Comparison of ENCODE assay signal across 28 cellular contexts in the genomic region with DNA sequence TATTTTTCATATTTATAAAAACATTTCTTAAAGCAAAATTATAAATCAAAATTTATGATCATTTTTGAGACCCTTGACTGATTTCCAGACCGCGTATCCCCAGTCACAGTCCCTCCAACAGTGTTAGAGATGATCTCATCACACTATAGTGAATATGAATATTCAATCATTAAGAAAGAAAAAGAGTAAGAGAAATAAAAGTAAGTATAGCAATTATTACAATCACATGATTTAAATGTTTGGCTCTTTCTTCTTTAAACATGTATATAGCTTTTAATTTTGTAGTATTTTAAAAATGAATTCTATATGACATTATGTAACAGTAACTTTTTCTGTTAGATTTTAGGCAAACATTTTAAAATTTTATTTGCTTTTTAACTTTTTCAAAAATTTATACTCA.
"Had no signal": no experiment of that assay in that cellular context is flagged by ENCODE, and none has a peak within 500 bp of the region (broad histone marks: within the 10 kb centered on the region; RNA-seq: fewer than 3 reads in every experiment).

No MANE protein-coding gene starts in this region.

- H3K4me1 ChIP-seq: esophagus squamous epithelium had no signal

- ATAC-seq: activated CD4-positive, CD25-positive, alpha-beta regulatory T cell treated with anti-CD3 and anti-CD28 coated beads, Interleukin-2, amount 50 U/mL, for 24 hours; activated CD8-positive, alpha-beta T cell treated with anti-CD3 and anti-CD28 coated beads for 36 hours; activated T-cell treated with anti-CD3 and anti-CD28 coated beads, Interleukin-2, amount 50 U/mL, for 4 hours; activated T-helper 17 cell treated with anti-CD3 and anti-CD28 coated beads, Interleukin-2, amount 50 U/mL, for 72 hours; effector memory CD8-positive, alpha-beta T cell had no signal

- FAIRE-seq: astrocyte, bronchial epithelial cell had no signal

- H3K27me3 ChIP-seq: brain microvascular endothelial cell, esophagus squamous epithelium had no signal

- DNase-seq: activated B cell treated with CpG ODN at 0.5 μM for 24 hours; activated CD4-positive, alpha-beta T cell treated with anti-CD3 and anti-CD28 coated beads for 48 hours; activated CD4-positive, alpha-beta T cell treated with anti-CD3 and anti-CD28 coated beads, Interleukin-2, amount 50 U/mL, for 1 hour; activated CD4-positive, alpha-beta T cell treated with anti-CD3 and anti-CD28 coated beads, Interleukin-2, amount 50 U/mL, for 48 hours; activated CD8-positive, alpha-beta memory T cell treated with anti-CD3 and anti-CD28 coated beads for 24 hours; activated CD8-positive, alpha-beta T cell treated with anti-CD3 and anti-CD28 coated beads for 36 hours; activated effector memory CD4-positive, alpha-beta T cell treated with Interleukin-2 at 50 U/mL for 16 hours; activated gamma-delta T cell treated with Interleukin-2 at 50 U/mL for 16 hours; activated naive CD4-positive, alpha-beta T cell treated with anti-CD3 and anti-CD28 coated beads, Interleukin-2, amount 50 U/mL, for 16 hours; activated naive CD4-positive, alpha-beta T cell treated with Interleukin-2 at 50 U/mL for 16 hours; activated T-cell treated with anti-CD3 and anti-CD28 coated beads, Interleukin-2, amount 50 U/mL, for 4 hours; amniotic stem cell; anterior cingulate cortex; brain microvascular endothelial cell; cortex of kidney; dermis blood vessel endothelial cell; effector CD4-positive, alpha-beta T cell; effector memory CD8-positive, alpha-beta T cell; erythroblast; esophagus squamous epithelium; foreskin melanocyte; head of caudate nucleus; T-helper 2 cell had no signal

- H3K9me3 ChIP-seq: esophagus squamous epithelium had no signal

- H3K27ac ChIP-seq: brain microvascular endothelial cell, esophagus squamous epithelium, VCaP had no signal

- H3K4me3 ChIP-seq: esophagus squamous epithelium had no signal

- H3K36me3 ChIP-seq: brain microvascular endothelial cell, esophagus squamous epithelium had no signal
